ENCODE assay signal across 9 cellular contexts in the genomic region with DNA sequence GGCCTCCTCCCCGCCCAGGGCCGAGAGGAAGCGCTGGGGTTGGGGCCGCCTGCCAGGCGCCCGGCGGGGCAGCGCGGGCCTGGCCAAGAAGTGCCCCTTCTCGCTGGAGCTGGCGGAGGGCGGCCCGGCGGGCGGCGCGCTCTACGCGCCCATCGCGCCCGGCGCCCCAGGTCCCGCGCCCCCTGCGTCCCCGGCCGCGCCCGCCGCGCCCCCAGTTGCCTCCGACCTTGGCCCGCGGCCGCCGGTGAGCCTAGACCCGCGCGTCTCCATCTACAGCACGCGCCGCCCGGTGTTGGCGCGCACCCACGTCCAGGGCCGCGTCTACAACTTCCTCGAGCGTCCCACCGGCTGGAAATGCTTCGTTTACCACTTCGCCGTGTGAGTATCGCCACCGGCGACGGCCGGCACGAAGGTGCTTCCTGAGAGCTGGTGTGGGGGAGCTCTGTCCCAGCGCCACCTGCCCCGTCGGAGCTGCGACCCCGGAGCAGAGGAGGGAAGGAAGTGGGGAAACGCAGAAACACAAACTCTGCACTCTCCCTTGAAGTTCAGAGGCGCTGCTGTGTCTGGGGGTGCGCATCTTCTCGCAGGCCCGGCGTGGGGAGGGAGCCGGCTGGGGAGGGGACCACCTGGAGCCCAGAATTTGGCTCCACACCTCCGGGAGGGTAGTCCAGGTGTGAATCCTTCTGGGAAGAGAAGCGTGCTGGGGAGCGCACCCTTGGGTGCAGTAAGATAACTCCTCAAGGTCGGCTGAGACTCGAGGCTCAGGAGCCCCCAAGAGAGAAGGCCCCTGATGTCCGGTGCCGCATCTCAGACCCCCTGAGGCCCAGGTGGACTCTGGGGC. TPM values are rescaled to one million over a fixed set of nuclear protein-coding genes. Genes with fewer than 3 reads are reported as not detected.
DNase-seq lines count a peak whose midpoint lies in the region; ATAC-seq, FAIRE-seq and TF ChIP-seq lines count a peak whose summit lies in the region.
"Had no signal": no experiment of that assay in that cellular context is flagged by ENCODE, and none has a peak within 500 bp of the region (broad histone marks: within the 10 kb centered on the region; RNA-seq: fewer than 3 reads in every experiment).

No MANE protein-coding gene starts in this region.

- DNase-seq in activated CD4-positive, alpha-beta memory T cell treated with anti-CD3 and anti-CD28 coated beads for 36 hours = peak; percentile 52
- DNase-seq in heart left ventricle (peak in 3 of 5 donors; percentile 28 to 70 (median 40)), brain microvascular endothelial cell (no peak), GM19239 (ENCODE audit: insufficient read length, low spot score) (no peak)
- DNase-seq in effector CD4-positive, alpha-beta T cell = no peak

- H3K4me3 ChIP-seq in HUES6 (ENCODE audit: low read depth, low read length) = peak overlapping the region; percentile 63
- H3K4me3 ChIP-seq in heart left ventricle = peak overlapping the region; percentile 11 to 68 (median 53)
- H3K4me3 ChIP-seq in skeletal muscle tissue (ENCODE audit: low read length in 3 of 3) = peak overlapping the region; percentile 41 to 43 (median 43)
- H3K4me3 ChIP-seq in brain microvascular endothelial cell (ENCODE audit: low read depth, low read length) = no peak overlapping the region

- intact Hi-C loops in activated CD4-positive, alpha-beta memory T cell treated with anti-CD3 and anti-CD28 coated beads for 36 hours (cut with micrococcal nuclease) = loop anchor here (5.0 kb wide), 2 partner anchors 87 to 442 kb away; partner anchors contain the start of gene CDKN1C
- intact Hi-C loops in heart left ventricle (cut with DNase I) = loop anchor here in 2 of 10 donors (5.0 kb wide), 2 partner anchors 67 to 442 kb away; partner anchors contain the start of gene CDKN1C (in 1 of the 2)

- peak overlapping the region; percentile 4 for H3K27ac Mint-ChIP-seq in activated CD4-positive, alpha-beta memory T cell treated with anti-CD3 and anti-CD28 coated beads for 36 hours

- POLR2A ChIA-PET in activated CD4-positive, alpha-beta memory T cell treated with anti-CD3 and anti-CD28 coated beads for 36 hours (lab: Charles Lee) = no interaction called here

- H3K27me3 ChIP-seq in HUES6 (ENCODE audit: control insufficient read depth, insufficient read depth, low read length) = peaks cover 95% of the 10 kb centered on the region
- H3K27me3 ChIP-seq in heart left ventricle = peaks cover 0 to 9% (median 0%) of the 10 kb centered on the region in 9 donors
- peaks cover 59 to 69% (median 63%) of the 10 kb centered on the region in 3 donors for H3K27me3 ChIP-seq in skeletal muscle tissue (ENCODE audit: control insufficient read depth in 3 of 3, insufficient read depth in 3 of 3, low read length in 3 of 3)
- H3K27me3 ChIP-seq in brain microvascular endothelial cell (replicated peaks) = peaks cover 49% of the 10 kb centered on the region

- H3K4me1 Mint-ChIP-seq in activated CD4-positive, alpha-beta memory T cell treated with anti-CD3 and anti-CD28 coated beads for 36 hours (ENCODE audit: low read depth) = peaks cover 33% of the 10 kb centered on the region

- no peak for FAIRE-seq in GM19239 (lab: Jason Lieb, UNC)

- in situ Hi-C loops in brain microvascular endothelial cell (cut with HindIII; ENCODE audit: low pct_ligation_motif_present, low sequenced_read_pairs) = no loop called here

- ATAC-seq in heart left ventricle (peak in 1 of 4 donors; percentile 4), GM18867 (IDR thresholded peaks at IDR 0.05; ENCODE audit: unreplicated experiment) (no peak)

- H3K36me3 Mint-ChIP-seq in activated CD4-positive, alpha-beta memory T cell treated with anti-CD3 and anti-CD28 coated beads for 36 hours = no peaks in the 10 kb centered on the region

- no peaks in the 10 kb centered on the region for H3K36me3 ChIP-seq in HUES6 (ENCODE audit: control insufficient read depth, insufficient read depth, low read length)
- no peaks in the 10 kb centered on the region for H3K36me3 ChIP-seq in heart left ventricle
- no peaks in the 10 kb centered on the region for H3K36me3 ChIP-seq in skeletal muscle tissue (ENCODE audit: control insufficient read depth in 3 of 3, insufficient read depth in 3 of 3, low read length in 3 of 3)
- no peaks in the 10 kb centered on the region for H3K36me3 ChIP-seq in brain microvascular endothelial cell (replicated peaks)

- H3K27me3 Mint-ChIP-seq in activated CD4-positive, alpha-beta memory T cell treated with anti-CD3 and anti-CD28 coated beads for 36 hours = no peaks in the 10 kb centered on the region

- H3K27ac ChIP-seq in HUES6 (ENCODE audit: low read depth, low read length) (no peak overlapping the region), heart left ventricle (peak overlapping the region in 9 of 12 donors; percentile 15 to 69 (median 49)), skeletal muscle tissue (ENCODE audit: low read depth, low read length) (no peak overlapping the region), brain microvascular endothelial cell (no peak overlapping the region)
- H3K27ac ChIP-seq: epithelial cell of prostate had no signal

- 7 to 22% (median 8%) methylated on average over 21 to 80 of the region's 80 CpGs for WGBS in heart left ventricle, 4 donors

- H3K9me3 ChIP-seq in HUES6 (ENCODE audit: control insufficient read depth, insufficient read depth, low read depth, low read length) (peaks cover 5% of the 10 kb centered on the region; the same call in 1 of the 2 replicates), heart left ventricle (peaks cover 0 to 6% (median 0%) of the 10 kb centered on the region in 12 donors), skeletal muscle tissue (ENCODE audit: control insufficient read depth in 3 of 3, low read length in 3 of 3) (peaks cover 0 to 4% (median 2%) of the 10 kb centered on the region in 3 donors)

- CTCF ChIA-PET in activated CD4-positive, alpha-beta memory T cell treated with anti-CD3 and anti-CD28 coated beads for 36 hours (lab: Charles Lee) = interaction anchor here (1.2 to 2.0 kb wide), 6 partner anchors 9 to 453 kb away, joined by 3 to 10 read pairs (median 6); no protein-coding TSS in a partner anchor

- H3K9me3 Mint-ChIP-seq in activated CD4-positive, alpha-beta memory T cell treated with anti-CD3 and anti-CD28 coated beads for 36 hours = no peaks in the 10 kb centered on the region

- no peaks in the 10 kb centered on the region for H3K4me1 ChIP-seq in HUES6 (ENCODE audit: control insufficient read depth, insufficient read depth, low read length)
- peaks cover 5 to 49% (median 33%) of the 10 kb centered on the region in 12 donors for H3K4me1 ChIP-seq in heart left ventricle
- H3K4me1 ChIP-seq in skeletal muscle tissue (ENCODE audit: control insufficient read depth in 3 of 3, insufficient read depth in 3 of 3, low read length in 3 of 3) = peaks cover 4 to 17% (median 5%) of the 10 kb centered on the region in 3 donors

- TF ChIP-seq POLR2A in heart left ventricle (IDR thresholded peaks at IDR 0.05) = no peak

- TF ChIP-seq CTCF in heart left ventricle (IDR thresholded peaks at IDR 0.05) (no peak), brain microvascular endothelial cell (IDR thresholded peaks at IDR 0.05; ENCODE audit: low read depth, low read length, missing control alignments) (no peak)

- peak overlapping the region; percentile 89 for H3K4me3 Mint-ChIP-seq in activated CD4-positive, alpha-beta memory T cell treated with anti-CD3 and anti-CD28 coated beads for 36 hours

- H3K9ac ChIP-seq in HUES6 (ENCODE audit: low read length) (no peak overlapping the region), skeletal muscle tissue (ENCODE audit: low read depth in 1 of 3, low read length in 3 of 3) (no peak overlapping the region)

RNA-seq across cellular contexts. Expression of gene KCNQ1, which starts 0.5 kb away (rescaled TPM):
- 10 to 100 TPM; 10.7 to 10.8 TPM for total RNA-seq in activated CD4-positive, alpha-beta memory T cell treated with anti-CD3 and anti-CD28 coated beads for 36 hours
- 10 to 100 TPM; 18.6 to 42.4 (median 38.4) TPM for total RNA-seq in heart left ventricle
- 10 to 100 TPM; 24.7 to 31.4 TPM for polyA plus RNA-seq in heart left ventricle
- 2.6 TPM for total RNA-seq in skeletal muscle tissue

RNA-seq across cellular contexts. Expression of gene TRPM5, which starts 1.0 kb away (rescaled TPM):
- total RNA-seq in activated CD4-positive, alpha-beta memory T cell treated with anti-CD3 and anti-CD28 coated beads for 36 hours = not detected
- total RNA-seq in heart left ventricle (not detected), skeletal muscle tissue (under 0.01 TPM)
- polyA plus RNA-seq in heart left ventricle = not detected

RNA-seq across cellular contexts. Expression of gene TSSC4, which starts 44.8 kb away (rescaled TPM):
- total RNA-seq in activated CD4-positive, alpha-beta memory T cell treated with anti-CD3 and anti-CD28 coated beads for 36 hours = 10 to 100 TPM; 33.8 to 40.2 TPM
- 10 to 100 TPM; 23.4 to 45.2 (median 37.2) TPM for total RNA-seq in heart left ventricle
- polyA plus RNA-seq in heart left ventricle = 10 to 100 TPM; 34.6 to 75.9 TPM
- total RNA-seq in skeletal muscle tissue = 23.5 TPM

Comparison
In these comparisons a context has a peak if more than half of its experiments do, and no peak if none do; other contexts are left out.
1. H3K27ac ChIP-seq: peak in heart left ventricle (9 of 12); none in HUES6 (single experiment), skeletal muscle tissue (single experiment) and brain microvascular endothelial cell (single experiment).
2. DNase-seq: peak in activated CD4-positive, alpha-beta memory T cell treated with anti-CD3 and anti-CD28 coated beads for 36 hours (single experiment) and heart left ventricle (3 of 5); none in brain microvascular endothelial cell (single experiment), effector CD4-positive, alpha-beta T cell (single experiment) and GM19239 (single experiment).